15 cellular contexts compared by ENCODE assay signal in genomic region chr12:114902665-114903393, GRCh38.
DNase-seq lines count a peak whose midpoint lies in the region; ATAC-seq, FAIRE-seq and TF ChIP-seq lines count a peak whose summit lies in the region.
"Had no signal": no experiment of that assay in that cellular context is flagged by ENCODE, and none has a peak within 500 bp of the region (broad histone marks: within the 10 kb centered on the region; RNA-seq: fewer than 3 reads in every experiment).

No MANE protein-coding gene starts in this region.

- TF ChIP-seq POLR2A in spleen (IDR thresholded peaks at IDR 0.05): no peak

- H3K36me3 ChIP-seq in upper lobe of right lung (no peaks in the 10 kb centered on the region), spleen (no peaks in the 10 kb centered on the region)
- H3K36me3 ChIP-seq: esophagus muscularis mucosa, thoracic aorta had no signal

- 74 to 82% (median 76%) methylated on average over 13 of the region's 13 CpGs for WGBS in spleen, 5 donors

- ATAC-seq in upper lobe of right lung: no peak
- ATAC-seq: activated CD8-positive, alpha-beta T cell treated with anti-CD3 and anti-CD28 coated beads for 36 hours; sciatic nerve had no signal

- TF ChIP-seq CTCF in fibroblast of mammary gland (conservative IDR thresholded peaks at IDR 0.05; ENCODE audit: control insufficient read depth, insufficient read depth, low read depth, low read length): no peak
- TF ChIP-seq CTCF in upper lobe of right lung (IDR thresholded peaks at IDR 0.05): no peak
- no peak for TF ChIP-seq CTCF in spleen (IDR thresholded peaks at IDR 0.05 in 8 of 11, conservative IDR thresholded peaks at IDR 0.05 in 3 of 11)

- H3K9me3 ChIP-seq in upper lobe of right lung (no peaks in the 10 kb centered on the region), spleen (peaks cover 0 to 18% (median 0%) of the 10 kb centered on the region in 8 donors)
- H3K9me3 ChIP-seq: thoracic aorta had no signal

- intact Hi-C loops in upper lobe of right lung (cut with DNase I) (no loop called here), spleen (cut with DNase I; ENCODE audit: low total_unique reads) (no loop called here)

- DNase-seq in HCEC 1CT (peak; percentile 83), NCI-H748 (lab: John Stamatoyannopoulos, UW; ENCODE audit: unreplicated experiment) (peak; percentile 91), fibroblast of mammary gland (ENCODE audit: low read depth) (peak; percentile 95), urothelium cell line (ENCODE audit: low spot score) (peak; percentile 25), upper lobe of right lung (no peak), spleen (no peak)
- no peak for DNase-seq in activated CD4-positive, CD25-positive, alpha-beta regulatory T cell treated with anti-CD3 and anti-CD28 coated beads, Interleukin-2, amount 50 U/mL, for 72 hours
- DNase-seq: activated CD8-positive, alpha-beta T cell treated with anti-CD3 and anti-CD28 coated beads for 36 hours; activated gamma-delta T cell treated with Interleukin-2 at 50 U/mL for 16 hours; DND-41 had no signal

- H3K4me1 ChIP-seq in upper lobe of right lung (no peaks in the 10 kb centered on the region), spleen (no peaks in the 10 kb centered on the region)
- H3K4me1 ChIP-seq: esophagus muscularis mucosa had no signal

- H3K4me3 ChIP-seq in fibroblast of mammary gland (ENCODE audit: control insufficient read depth, low read depth, low read length) (no peak overlapping the region), upper lobe of right lung (no peak overlapping the region), spleen (no peak overlapping the region)
- H3K4me3 ChIP-seq: esophagus muscularis mucosa, thoracic aorta had no signal

- no peaks in the 10 kb centered on the region for H3K27me3 ChIP-seq in upper lobe of right lung
- no peaks in the 10 kb centered on the region for H3K27me3 ChIP-seq in spleen (replicated peaks in 1 of 7)

- no peak overlapping the region for H3K27ac ChIP-seq in upper lobe of right lung
- H3K27ac ChIP-seq in spleen: no peak overlapping the region
- H3K27ac ChIP-seq: esophagus muscularis mucosa, KMS-11, thoracic aorta had no signal

- no peak for FAIRE-seq in urothelium cell line (lab: Jason Lieb, UNC)
- FAIRE-seq: keratinocyte had no signal

Comparison
In these comparisons a context has a peak if more than half of its experiments do, and no peak if none do; other contexts are left out.
1. DNase-seq: peak in HCEC 1CT (single experiment), NCI-H748 (single experiment), fibroblast of mammary gland (single experiment) and urothelium cell line (single experiment); none in upper lobe of right lung (single experiment), activated CD4-positive, CD25-positive, alpha-beta regulatory T cell treated with anti-CD3 and anti-CD28 coated beads, Interleukin-2, amount 50 U/mL, for 72 hours (single experiment) and spleen (single experiment).